8 cellular contexts compared by ENCODE assay signal in genomic region chr22:42662114-42663021, GRCh38. TPM values are rescaled to one million over a fixed set of nuclear protein-coding genes. Genes with fewer than 3 reads are reported as not detected.
DNase-seq lines count a peak whose midpoint lies in the region; ATAC-seq and TF ChIP-seq lines count a peak whose summit lies in the region.

No MANE protein-coding gene starts in this region.

- peaks cover 59% of the 10 kb centered on the region for H3K4me1 ChIP-seq in DOHH2 (ENCODE audit: control insufficient read depth, low read length)
- H3K4me1 ChIP-seq in RWPE2 (ENCODE audit: insufficient read depth, poor library complexity, severe bottlenecking), result no peaks in the 10 kb centered on the region
- no peaks in the 10 kb centered on the region for H3K4me1 ChIP-seq in testis

- H3K36me3 ChIP-seq in DOHH2 (ENCODE audit: control insufficient read depth, low read length) (no peaks in the 10 kb centered on the region), RWPE2 (ENCODE audit: low read depth) (no peaks in the 10 kb centered on the region), testis (ENCODE audit: low read depth, missing control alignments) (no peaks in the 10 kb centered on the region)

- H3K79me2 ChIP-seq in DOHH2 (ENCODE audit: control insufficient read depth, low read length), result no peaks in the 10 kb centered on the region

- intact Hi-C loops in testis (cut with DNase I; ENCODE audit: low total_unique reads), result no loop called here

- no peak for TF ChIP-seq POLR2A in testis (IDR thresholded peaks at IDR 0.05)

- H3K4me2 ChIP-seq in DOHH2 (ENCODE audit: low read length), result peak overlapping the region; percentile 100

- no peaks in the 10 kb centered on the region for H4K20me1 ChIP-seq in DOHH2 (ENCODE audit: control insufficient read depth, insufficient read depth, low read depth, low read length)

- WGBS in testis, 2 donors, result 16% methylated on average over 10 to 71 of the region's 74 CpGs

- H3K27ac ChIP-seq in DOHH2 (ENCODE audit: low read depth, low read length), result peak overlapping the region; percentile 38
- H3K27ac ChIP-seq in RWPE2 (ENCODE audit: poor library complexity, severe bottlenecking), result no peak overlapping the region
- peak overlapping the region; percentile 48 to 64 for H3K27ac ChIP-seq in testis

- ATAC-seq in HG03280 (IDR thresholded peaks at IDR 0.05; ENCODE audit: unreplicated experiment) (peak; percentile 58), RWPE2 (ENCODE audit: low read depth) (peak; percentile 85)

- H3K27me3 ChIP-seq in DOHH2 (ENCODE audit: control insufficient read depth, low read length) (no peaks in the 10 kb centered on the region), RWPE2 (ENCODE audit: insufficient read depth, poor library complexity, severe bottlenecking) (no peaks in the 10 kb centered on the region), testis (no peaks in the 10 kb centered on the region)

- H3K9me3 ChIP-seq in DOHH2 (ENCODE audit: control insufficient read depth, insufficient read depth, low read length) (no peaks in the 10 kb centered on the region), RWPE2 (ENCODE audit: severe bottlenecking) (peaks cover 2% of the 10 kb centered on the region), testis (no peaks in the 10 kb centered on the region)

- no peaks in the 10 kb centered on the region for H3K9me2 ChIP-seq in DOHH2 (replicated peaks; ENCODE audit: control insufficient read depth, low read length)

- peak overlapping the region; percentile 89 for H3K4me3 ChIP-seq in DOHH2 (ENCODE audit: low read length)
- peak overlapping the region; percentile 22 for H3K4me3 ChIP-seq in RWPE2 (ENCODE audit: severe bottlenecking)
- H3K4me3 ChIP-seq in testis, result peak overlapping the region; percentile 50 to 52

- TF ChIP-seq CTCF in DOHH2 (IDR thresholded peaks at IDR 0.05; ENCODE audit: low read depth, low read length, poor library complexity, severe bottlenecking), result peak; percentile 85
- TF ChIP-seq CTCF in RWPE2 (IDR thresholded peaks at IDR 0.05; ENCODE audit: poor library complexity, severe bottlenecking), result peak; percentile 88
- peak; percentile 73 to 83 (median 78) for TF ChIP-seq CTCF in testis (IDR thresholded peaks at IDR 0.05)

- peaks cover 22% of the 10 kb centered on the region for H3F3A ChIP-seq in DOHH2 (ENCODE audit: control insufficient read depth, insufficient read depth)

- DNase-seq in RWPE2 (ENCODE audit: low spot score), result no peak
- peak; percentile 77 for DNase-seq in activated gamma-delta T cell treated with Interleukin-2 at 50 U/mL for 16 hours
- DNase-seq in glomerular visceral epithelial cell (ENCODE audit: extremely low spot score), result peak; percentile 69
- peak; percentile 42 for DNase-seq in occipital lobe (lab: John Stamatoyannopoulos, UW)
- DNase-seq in testis, result peak; percentile 91
- no peak for DNase-seq in NCI-H774 (lab: John Stamatoyannopoulos, UW)

RNA-seq across cellular contexts. Expression of gene CYB5R3, which starts 13.2 kb away (rescaled TPM):
- total RNA-seq in occipital lobe, result 14.0 TPM
- total RNA-seq in testis, result 100 to 1,000 TPM; 330 to 484 TPM
- polyA plus RNA-seq in testis (ENCODE audit: insufficient read depth, low read depth, low replicate concordance), result 423 TPM

RNA-seq across cellular contexts. Expression of gene ATP5MGL, which starts 22.0 kb away (rescaled TPM):
- total RNA-seq in occipital lobe, result 0.31 TPM
- total RNA-seq in testis, result under 1 TPM in 1 of 2 donors, not detected in 1; 0.55 TPM
- not detected for polyA plus RNA-seq in testis (ENCODE audit: insufficient read depth, low read depth, low replicate concordance)

RNA-seq across cellular contexts. Expression of gene POLDIP3, which starts 47.7 kb away (rescaled TPM):
- 27.1 TPM for total RNA-seq in occipital lobe
- 10 to 100 TPM; 57.5 to 60.5 TPM for total RNA-seq in testis
- polyA plus RNA-seq in testis (ENCODE audit: insufficient read depth, low read depth, low replicate concordance), result 76.9 TPM

RNA-seq across cellular contexts. Expression of gene A4GALT, which starts 58.3 kb away (rescaled TPM):
- total RNA-seq in occipital lobe (0.31 TPM), testis (10 to 100 TPM; 15.7 to 17.3 TPM)
- polyA plus RNA-seq in testis (ENCODE audit: insufficient read depth, low read depth, low replicate concordance), result 13.5 TPM

Comparison
In these comparisons a context has a peak if more than half of its experiments do, and no peak if none do; other contexts are left out.
1. H3K4me3 ChIP-seq: peak in every context shown above with its lines; median percentile 89 in DOHH2; 51 in testis; 22 in RWPE2.
2. DNase-seq: peak in activated gamma-delta T cell treated with Interleukin-2 at 50 U/mL for 16 hours (single experiment), glomerular visceral epithelial cell (single experiment), occipital lobe (single experiment) and testis (single experiment); none in RWPE2 (single experiment) and NCI-H774 (single experiment).
3. RNA of gene CYB5R3, which starts 13.2 kb away (total RNA-seq): 330 to 484 TPM in testis; 14.0 TPM in occipital lobe (single experiment); every median in the first group is over 10 times any median in the second.
4. Peak in every context shown above with its lines, with median percentiles within 50 percentile points of each other: CTCF ChIP-seq.